In the genomic region with DNA sequence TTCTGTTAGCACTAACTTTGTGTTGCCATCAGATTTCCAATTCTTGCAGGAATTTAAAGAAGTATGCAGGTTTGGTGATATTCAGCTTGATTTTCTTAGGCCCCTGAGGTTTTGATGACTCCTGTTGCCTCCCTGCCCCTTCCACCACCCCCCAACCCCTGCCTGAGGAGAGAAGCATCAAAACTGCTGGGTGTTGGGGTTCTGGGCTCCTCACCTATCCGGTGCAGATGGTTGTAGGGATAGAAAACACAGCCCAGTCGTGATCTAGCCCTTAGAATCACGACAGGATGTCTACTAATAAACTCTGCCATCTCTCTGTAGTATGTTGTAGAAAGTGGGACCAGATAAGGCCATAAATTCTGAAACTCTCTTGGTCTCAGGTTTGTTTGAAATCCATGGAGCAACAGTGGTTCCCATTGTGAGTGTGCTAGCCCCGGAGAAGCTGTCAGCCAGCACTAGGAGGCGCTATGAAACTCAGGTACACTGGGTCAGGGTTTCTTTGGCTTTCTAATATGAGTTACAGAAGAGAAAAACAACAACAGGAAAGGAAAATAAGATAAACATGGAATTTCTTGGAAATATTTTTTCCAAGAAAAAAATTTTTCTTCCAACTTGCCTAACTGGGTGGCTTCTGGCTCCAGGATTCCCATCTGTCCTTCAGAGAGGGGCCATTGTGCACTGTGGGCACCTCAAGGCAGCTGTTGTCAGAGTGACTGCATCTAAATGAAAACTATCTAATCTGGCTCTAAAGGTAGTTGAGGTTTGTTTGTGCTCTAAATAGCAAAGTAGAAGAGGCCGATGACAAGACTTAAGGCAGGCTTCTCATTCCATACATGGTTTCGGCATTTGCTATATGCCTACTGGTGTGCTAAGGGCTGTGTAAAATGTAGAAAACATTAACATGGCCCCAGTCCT, we compare ENCODE assay signal across 1 cellular context.
TF ChIP-seq lines count a peak whose summit lies in the region.

No MANE protein-coding gene starts in this region.

TF ChIP-seq in H1, 55 proteins besides CTCF, POLR2A, EP300 and RAD21 (continued from another document):
- TF ChIP-seq, protein P1, sequence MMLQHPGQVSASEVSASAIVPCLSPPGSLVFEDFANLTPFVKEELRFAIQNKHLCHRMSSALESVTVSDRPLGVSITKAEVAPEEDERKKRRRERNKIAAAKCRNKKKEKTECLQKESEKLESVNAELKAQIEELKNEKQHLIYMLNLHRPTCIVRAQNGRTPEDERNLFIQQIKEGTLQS (IDR thresholded peaks at IDR 0.05; ENCODE audit: insufficient read depth, low read depth, low read length): no peak
- no peak for TF ChIP-seq TAF1 (IDR thresholded peaks at IDR 0.05; ENCODE audit: low read depth, low read length)
- TF ChIP-seq BCL11A (IDR thresholded peaks at IDR 0.05; ENCODE audit: low read depth in 2 of 2, low read length in 2 of 2): no peak
- no peak for TF ChIP-seq NRF1 (IDR thresholded peaks at IDR 0.05; ENCODE audit: low read depth, low read length)
- TF ChIP-seq SUZ12 (IDR thresholded peaks at IDR 0.05; ENCODE audit: low read length): no peak
- no peak for TF ChIP-seq SAP30 (IDR thresholded peaks at IDR 0.05; ENCODE audit: insufficient read depth, insufficient replicate concordance, low read length)
- no peak for TF ChIP-seq CHD7 (IDR thresholded peaks at IDR 0.05; ENCODE audit: insufficient replicate concordance, low read length)
- TF ChIP-seq, protein P2, sequence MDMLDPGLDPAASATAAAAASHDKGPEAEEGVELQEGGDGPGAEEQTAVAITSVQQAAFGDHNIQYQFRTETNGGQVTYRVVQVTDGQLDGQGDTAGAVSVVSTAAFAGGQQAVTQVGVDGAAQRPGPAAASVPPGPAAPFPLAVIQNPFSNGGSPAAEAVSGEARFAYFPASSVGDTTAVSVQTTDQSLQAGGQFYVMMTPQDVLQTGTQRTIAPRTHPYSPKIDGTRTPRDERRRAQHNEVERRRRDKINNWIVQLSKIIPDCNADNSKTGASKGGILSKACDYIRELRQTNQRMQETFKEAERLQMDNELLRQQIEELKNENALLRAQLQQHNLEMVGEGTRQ (IDR thresholded peaks at IDR 0.05; ENCODE audit: low read length): no peak
